29 cellular contexts compared by ENCODE assay signal in genomic region chr5:178826216-178826615, GRCh38.
"Had no signal": no experiment of that assay in that cellular context is flagged by ENCODE, and none has a peak within 500 bp of the region (broad histone marks: within the 10 kb centered on the region; RNA-seq: fewer than 3 reads in every experiment).

No MANE protein-coding gene starts in this region.

- H3K4me3 Mint-ChIP-seq: activated naive CD8-positive, alpha-beta T cell; activated T-cell treated with anti-CD3 and anti-CD28 coated beads, Interleukin-2, amount 50 U/mL, for 72 hours; memory B cell; naive thymus-derived CD4-positive, alpha-beta T cell; stimulated activated effector memory CD8-positive, alpha-beta T cell treated with anti-CD3 and anti-CD28 coated beads, Interleukin-12 subunit alpha, Interleukin-12 subunit beta, amount 100 ng/mL, for 72 hours; stimulated activated naive CD8-positive, alpha-beta T cell treated with anti-CD3 and anti-CD28 coated beads, Interleukin-15, Interleukin-2, amounts not matched to agents 100 ng/mL and 50 ng/mL, for 24 hours had no signal

- DNase-seq: activated CD4-positive, alpha-beta T cell treated with anti-CD3 and anti-CD28 coated beads for 4 hours; activated CD4-positive, alpha-beta T cell treated with anti-CD3 and anti-CD28 coated beads, Interleukin-2, amount 50 U/mL, for 4 hours; activated effector memory CD4-positive, alpha-beta T cell treated with Interleukin-2 at 50 U/mL for 16 hours; activated naive CD4-positive, alpha-beta T cell treated with Interleukin-2 at 50 U/mL for 16 hours; activated T-cell treated with anti-CD3 and anti-CD28 coated beads for 4 hours; activated T-cell treated with anti-CD3 and anti-CD28 coated beads, Interleukin-2, amount 50 U/mL, for 72 hours; anterior cingulate cortex; body of pancreas; dorsolateral prefrontal cortex; effector memory CD4-positive, alpha-beta T cell; foreskin fibroblast; heart left ventricle; hypothalamus; kidney; left colon; midbrain; naive thymus-derived CD4-positive, alpha-beta T cell; ovary; retina; stimulated activated CD4-positive, alpha-beta T cell treated with anti-CD3 and anti-CD28 coated beads, Interleukin-4, amount 100 ng/mL, for 24 hours; upper lobe of right lung had no signal

- H3K4me1 Mint-ChIP-seq: memory B cell; naive thymus-derived CD4-positive, alpha-beta T cell; stimulated activated effector memory CD8-positive, alpha-beta T cell treated with anti-CD3 and anti-CD28 coated beads, Interleukin-12 subunit alpha, Interleukin-12 subunit beta, amount 100 ng/mL, for 72 hours had no signal

- H3K9me3 Mint-ChIP-seq: activated T-cell treated with anti-CD3 and anti-CD28 coated beads, Interleukin-2, amount 50 U/mL, for 72 hours; memory B cell; stimulated activated effector memory CD8-positive, alpha-beta T cell treated with anti-CD3 and anti-CD28 coated beads, Interleukin-12 subunit alpha, Interleukin-12 subunit beta, amount 100 ng/mL, for 72 hours; stimulated activated naive CD8-positive, alpha-beta T cell treated with anti-CD3 and anti-CD28 coated beads, Interleukin-15, Interleukin-2, amounts not matched to agents 100 ng/mL and 50 ng/mL, for 24 hours had no signal

- H3K27ac ChIP-seq: body of pancreas, coronary artery, dorsolateral prefrontal cortex, heart left ventricle, ovary, prostate gland, upper lobe of right lung had no signal

- H3K27ac Mint-ChIP-seq: activated naive CD8-positive, alpha-beta T cell; activated T-cell treated with anti-CD3 and anti-CD28 coated beads, Interleukin-2, amount 50 U/mL, for 72 hours; memory B cell; naive thymus-derived CD4-positive, alpha-beta T cell; stimulated activated effector memory CD8-positive, alpha-beta T cell treated with anti-CD3 and anti-CD28 coated beads, Interleukin-12 subunit alpha, Interleukin-12 subunit beta, amount 100 ng/mL, for 72 hours; stimulated activated naive CD8-positive, alpha-beta T cell treated with anti-CD3 and anti-CD28 coated beads, Interleukin-15, Interleukin-2, amounts not matched to agents 100 ng/mL and 50 ng/mL, for 24 hours had no signal

- H3K4me1 ChIP-seq: body of pancreas, heart left ventricle, prostate gland, upper lobe of right lung had no signal

- H3K27me3 ChIP-seq: body of pancreas, dorsolateral prefrontal cortex, heart left ventricle, ovary, upper lobe of right lung had no signal

- H3K9me3 ChIP-seq: body of pancreas, heart left ventricle, ovary, prostate gland, upper lobe of right lung had no signal

- H3K36me3 Mint-ChIP-seq: activated naive CD8-positive, alpha-beta T cell; memory B cell; naive thymus-derived CD4-positive, alpha-beta T cell; stimulated activated effector memory CD8-positive, alpha-beta T cell treated with anti-CD3 and anti-CD28 coated beads, Interleukin-12 subunit alpha, Interleukin-12 subunit beta, amount 100 ng/mL, for 72 hours had no signal

- ATAC-seq: activated T-cell treated with anti-CD3 and anti-CD28 coated beads, Interleukin-2, amount 50 U/mL, for 72 hours; body of pancreas; heart left ventricle; left colon; naive thymus-derived CD4-positive, alpha-beta T cell; sciatic nerve; stimulated activated effector memory CD8-positive, alpha-beta T cell treated with anti-CD3 and anti-CD28 coated beads, Interleukin-12 subunit alpha, Interleukin-12 subunit beta, amount 100 ng/mL, for 72 hours; upper lobe of right lung had no signal

- H3K36me3 ChIP-seq: heart left ventricle, ovary, prostate gland, upper lobe of right lung had no signal

- H3K4me3 ChIP-seq: body of pancreas, coronary artery, dorsolateral prefrontal cortex, heart left ventricle, ovary, prostate gland, skin epidermis, upper lobe of right lung had no signal
